Comparison of ENCODE assay signal across 21 cellular contexts in the genomic region with DNA sequence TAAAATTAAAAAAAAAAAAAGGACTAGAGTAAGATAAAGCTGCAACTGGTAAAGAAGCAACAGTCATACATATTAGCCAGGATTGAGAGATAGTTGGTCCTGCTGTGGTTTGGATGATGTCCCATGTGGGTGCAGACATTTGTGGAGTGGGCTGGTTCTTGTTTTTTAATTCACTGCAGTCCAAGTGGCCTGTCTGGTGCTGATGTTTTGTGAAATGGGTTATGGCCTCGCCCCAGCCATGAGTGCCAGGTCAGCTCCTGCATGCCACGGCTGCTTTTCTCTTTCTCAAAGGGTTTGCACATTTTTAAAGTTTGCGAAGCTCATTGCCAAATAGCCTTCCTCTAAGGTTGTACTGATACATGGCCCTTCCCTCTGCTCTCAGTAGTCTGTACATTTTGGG. TPM values are rescaled to one million over a fixed set of nuclear protein-coding genes. Genes with fewer than 3 reads are reported as not detected.
"Had no signal": no experiment of that assay in that cellular context is flagged by ENCODE, and none has a peak within 500 bp of the region (broad histone marks: within the 10 kb centered on the region; RNA-seq: fewer than 3 reads in every experiment).

No MANE protein-coding gene starts in this region.

- H3K27ac Mint-ChIP-seq: activated CD8-positive, alpha-beta T cell treated with anti-CD3 and anti-CD28 coated beads for 36 hours; activated naive CD8-positive, alpha-beta T cell treated with anti-CD3 and anti-CD28 coated beads, Interleukin-2, amount 10 ng/mL, durations not matched to agents 7 days and 5 days; activated T-cell treated with anti-CD3 and anti-CD28 coated beads, Interleukin-2, amount 50 U/mL, for 72 hours; activated T-helper 2 cell treated with anti-CD3 and anti-CD28 coated beads, Interferon-gamma antibody, Interleukin-2, Interleukin-4, amounts not matched to agents 10 μg/mL and 5 μg/mL and 100 μg/mL, durations not matched to agents 14 hours and 24 hours and 36 hours; T-helper 1 cell treated with Interleukin-12 subunit alpha and Interleukin-12 subunit beta and Interleukin-4 antibody, amounts not matched to agents 30 μg/mL and 1 μg/mL, for 36 hours had no signal

- H3K36me3 ChIP-seq: adrenal gland, MG63, SJSA1 had no signal

- H3K4me1 Mint-ChIP-seq: activated naive CD8-positive, alpha-beta T cell treated with anti-CD3 and anti-CD28 coated beads, Interleukin-2, amount 10 ng/mL, durations not matched to agents 7 days and 5 days had no signal

- H3K4me3 ChIP-seq: adrenal gland, MG63, Peyer's patch, SJSA1 had no signal

- H3K36me3 Mint-ChIP-seq: activated naive CD8-positive, alpha-beta T cell treated with anti-CD3 and anti-CD28 coated beads, Interleukin-2, amount 10 ng/mL, durations not matched to agents 7 days and 5 days had no signal

- H3K4me1 ChIP-seq: Peyer's patch, SJSA1 had no signal

- H3K4me3 Mint-ChIP-seq: activated CD8-positive, alpha-beta T cell treated with anti-CD3 and anti-CD28 coated beads for 36 hours; activated naive CD8-positive, alpha-beta T cell treated with anti-CD3 and anti-CD28 coated beads, Interleukin-2, amount 10 ng/mL, durations not matched to agents 7 days and 5 days; activated T-cell treated with anti-CD3 and anti-CD28 coated beads, Interleukin-2, amount 50 U/mL, for 72 hours; T-helper 1 cell treated with Interleukin-12 subunit alpha and Interleukin-12 subunit beta and Interleukin-4 antibody, amounts not matched to agents 30 μg/mL and 1 μg/mL, for 36 hours had no signal

- ATAC-seq: activated CD4-positive, CD25-positive, alpha-beta regulatory T cell treated with anti-CD3 and anti-CD28 coated beads, Interleukin-2, amount 50 U/mL, for 24 hours; activated CD8-positive, alpha-beta T cell treated with anti-CD3 and anti-CD28 coated beads for 36 hours; activated T-cell treated with anti-CD3 and anti-CD28 coated beads, Interleukin-2, amount 50 U/mL, for 72 hours had no signal

- H3K27me3 ChIP-seq: adrenal gland, MG63, Peyer's patch, SJSA1 had no signal

- H3K9me3 ChIP-seq: Peyer's patch had no signal

- DNase-seq: activated CD4-positive, alpha-beta T cell treated with anti-CD3 and anti-CD28 coated beads for 4 hours; activated CD8-positive, alpha-beta memory T cell treated with anti-CD3 and anti-CD28 coated beads, Interleukin-2, amount 50 U/mL, for 4 hours; activated CD8-positive, alpha-beta T cell treated with anti-CD3 and anti-CD28 coated beads for 36 hours; activated naive CD4-positive, alpha-beta T cell treated with anti-CD3 and anti-CD28 coated beads, Interleukin-2, amount 50 U/mL, for 16 hours; activated naive CD8-positive, alpha-beta T cell treated with anti-CD3 and anti-CD28 coated beads, Interleukin-2, amount 10 ng/mL, durations not matched to agents 7 days and 5 days; activated T-cell treated with anti-CD3 and anti-CD28 coated beads, Interleukin-2, amount 50 U/mL, for 72 hours; adrenal gland; anterior cingulate cortex; MG63; NCI-H1105; NCI-H1436; NCI-H1694 treated with DMSO at 0.1 percent for 48 hours; NCI-H2081; NCI-H446; NCI-H524; Peyer's patch; Right ventricle myocardium superior had no signal

- H3K27ac ChIP-seq: adrenal gland, Peyer's patch, SJSA1 had no signal

RNA-seq across cellular contexts. Expression of gene BTBD16, which starts 14.1 kb away (rescaled TPM):
- total RNA-seq: activated CD8-positive, alpha-beta T cell treated with anti-CD3 and anti-CD28 coated beads for 36 hours; activated naive CD8-positive, alpha-beta T cell treated with anti-CD3 and anti-CD28 coated beads, Interleukin-2, amount 10 ng/mL, durations not matched to agents 7 days and 5 days; activated T-cell treated with anti-CD3 and anti-CD28 coated beads, Interleukin-2, amount 50 U/mL, for 72 hours; activated T-helper 2 cell treated with anti-CD3 and anti-CD28 coated beads, Interferon-gamma antibody, Interleukin-2, Interleukin-4, amounts not matched to agents 10 μg/mL and 5 μg/mL and 100 μg/mL, durations not matched to agents 14 hours and 24 hours and 36 hours; Peyer's patch; Right ventricle myocardium superior; SJSA1 had no signal
